In genomic region chr12:93753285-93753684, GRCh38 we compare ENCODE assay signal across 35 cellular contexts.
DNase-seq lines count a peak whose midpoint lies in the region; ATAC-seq, FAIRE-seq and TF ChIP-seq lines count a peak whose summit lies in the region.
"Had no signal": no experiment of that assay in that cellular context is flagged by ENCODE, and none has a peak within 500 bp of the region (broad histone marks: within the 10 kb centered on the region; RNA-seq: fewer than 3 reads in every experiment).

No MANE protein-coding gene starts in this region.

- H3K36me3 ChIP-seq in liver (ENCODE audit: control insufficient read depth in 4 of 4, insufficient read depth in 3 of 4, low read depth in 1 of 4, low read length in 3 of 4): no peaks in the 10 kb centered on the region
- no peaks in the 10 kb centered on the region for H3K36me3 ChIP-seq in HepG2 (replicated peaks in 1 of 2; ENCODE audit: control insufficient read depth in 1 of 2, insufficient read depth in 2 of 2, low read length in 2 of 2)
- no peaks in the 10 kb centered on the region for H3K36me3 ChIP-seq in IMR-90 (ENCODE audit: control insufficient read depth, insufficient read depth, low read length)
- no peaks in the 10 kb centered on the region for H3K36me3 ChIP-seq in endodermal cell (ENCODE audit: control insufficient read depth, insufficient read depth, low read length)
- H3K36me3 ChIP-seq in heart left ventricle: no peaks in the 10 kb centered on the region
- H3K36me3 ChIP-seq: BE2C, BLaER1 had no signal

- TF ChIP-seq RAD21 in liver (IDR thresholded peaks at IDR 0.05) (no peak), HepG2 (CRISPR knock-in tag; IDR thresholded peaks at IDR 0.05) (no peak), IMR-90 (IDR thresholded peaks at IDR 0.05; ENCODE audit: low read length) (no peak)

- H4K91ac ChIP-seq in IMR-90 (ENCODE audit: insufficient read depth, low read depth, low read length): no peak overlapping the region; the same call in 1 of the 2 replicates

- POLR2A ChIA-PET in HepG2 (lab: Yijun Ruan, JAX): no interaction called here
- POLR2A ChIA-PET in IMR-90 (lab: Charles Lee; ENCODE audit: unreplicated experiment): no interaction called here

- H3K4me1 ChIP-seq in liver (ENCODE audit: control insufficient read depth in 4 of 4, insufficient read depth in 4 of 4, low read length in 3 of 4) (peaks cover 4 to 23% (median 9%) of the 10 kb centered on the region in 4 donors), HepG2 (ENCODE audit: insufficient read depth, low read length) (peaks cover 17% of the 10 kb centered on the region), IMR-90 (ENCODE audit: control insufficient read depth, insufficient read depth, low read length) (peaks cover 10% of the 10 kb centered on the region), endodermal cell (ENCODE audit: control insufficient read depth, insufficient read depth, low read length) (peaks cover 6% of the 10 kb centered on the region), heart left ventricle (peaks cover 0 to 45% (median 25%) of the 10 kb centered on the region in 12 donors)
- H3K4me1 ChIP-seq: A549; BLaER1 treated with 17β-estradiol and CSF1 and Interleukin-3, amounts not matched to agents 10 nM and 100 nM had no signal

- H3K9me3 Mint-ChIP-seq in endodermal cell: peaks cover 44% of the 10 kb centered on the region

- TF ChIP-seq CTCF in liver (IDR thresholded peaks at IDR 0.05; ENCODE audit: low read depth, low read length, missing input control) (no peak), HepG2 (CRISPR knock-in tag; IDR thresholded peaks at IDR 0.05) (no peak), IMR-90 (conservative IDR thresholded peaks at IDR 0.05; ENCODE audit: low read depth, low read length) (no peak), endodermal cell (conservative IDR thresholded peaks at IDR 0.05) (no peak), heart left ventricle (IDR thresholded peaks at IDR 0.05) (no peak)

- no peak overlapping the region for H3K4me3 Mint-ChIP-seq in endodermal cell
- H3K4me3 Mint-ChIP-seq: B cell; CD14-positive monocyte; CD4-positive, alpha-beta memory T cell; CD4-positive, alpha-beta T cell; CD8-positive, alpha-beta memory T cell; CD8-positive, alpha-beta T cell had no signal

- FAIRE-seq in HepG2 (lab: Jason Lieb, UNC): no peak
- FAIRE-seq: A204.1, A549, D721Med had no signal

- H3K79me1 ChIP-seq in IMR-90 (ENCODE audit: low read depth in 1 of 2, low read length in 2 of 2): no peaks in the 10 kb centered on the region; a peak in 1 of 4 replicates

- H2BK20ac ChIP-seq in IMR-90 (ENCODE audit: low read depth, low read length): no peak overlapping the region

- no peak overlapping the region for H3K4me3 ChIP-seq in liver (ENCODE audit: low read depth in 1 of 3, low read length in 3 of 3)
- no peak overlapping the region for H3K4me3 ChIP-seq in HepG2 (replicated peaks in 1 of 3; ENCODE audit: insufficient read depth in 1 of 3, low read depth in 2 of 3, low read length in 3 of 3)
- no peak overlapping the region for H3K4me3 ChIP-seq in IMR-90 (ENCODE audit: insufficient read depth, low read depth, low read length)
- peak overlapping the region; percentile 68 for H3K4me3 ChIP-seq in endodermal cell (ENCODE audit: low read length)
- no peak overlapping the region for H3K4me3 ChIP-seq in heart left ventricle
- H3K4me3 ChIP-seq: A549; BLaER1; BLaER1 treated with 17β-estradiol and CSF1 and Interleukin-3, amounts not matched to agents 10 nM and 100 nM had no signal

- peaks cover 30% of the 10 kb centered on the region for H3K4me1 Mint-ChIP-seq in endodermal cell
- H3K4me1 Mint-ChIP-seq: B cell had no signal

- H3K27ac ChIP-seq in liver (ENCODE audit: low read depth in 1 of 2, low read length in 2 of 2): no peak overlapping the region
- H3K27ac ChIP-seq in HepG2 (ENCODE audit: extremely low read length, insufficient read depth, low read length): no peak overlapping the region
- H3K27ac ChIP-seq in IMR-90 (ENCODE audit: insufficient read depth, low read length): no peak overlapping the region
- no peak overlapping the region for H3K27ac ChIP-seq in endodermal cell (ENCODE audit: low read depth, low read length)
- H3K27ac ChIP-seq in heart left ventricle: no peak overlapping the region
- H3K27ac ChIP-seq: 22Rv1; A549; BLaER1; BLaER1 treated with 17β-estradiol and CSF1 and Interleukin-3, amounts not matched to agents 10 nM and 100 nM; C4-2B had no signal

- no peak overlapping the region for H3K23ac ChIP-seq in IMR-90 (ENCODE audit: low read depth, low read length)

- H2BK15ac ChIP-seq in IMR-90 (ENCODE audit: low read depth, low read length): no peak overlapping the region

- H3K56ac ChIP-seq in IMR-90 (ENCODE audit: extremely low read depth, insufficient read depth, low read length): no peak overlapping the region

- intact Hi-C loops in HepG2 (cut with micrococcal nuclease; ENCODE audit: unreplicated experiment): no loop called here
- intact Hi-C loops in IMR-90 (cut with micrococcal nuclease): no loop called here
- intact Hi-C loops in heart left ventricle (cut with DNase I): no loop called here

- TF ChIP-seq EP300 in HepG2 (IDR thresholded peaks at IDR 0.05; ENCODE audit: low read depth in 2 of 2, low read length in 2 of 2) (no peak), HepG2 (CRISPR knock-in tag; IDR thresholded peaks at IDR 0.05; ENCODE audit: borderline replicate concordance) (no peak)

- CTCF ChIA-PET in HepG2 (lab: Yijun Ruan, JAX; ENCODE audit: low intra/inter-chr PET ratio, low total read pairs) (no interaction called here), IMR-90 (lab: Yijun Ruan, JAX) (interaction anchor here (0.6 kb wide), 1 partner anchor 250 kb away, joined by 5 read pairs; no protein-coding TSS in a partner anchor)

- no peak overlapping the region for H3K27ac Mint-ChIP-seq in endodermal cell
- H3K27ac Mint-ChIP-seq: B cell; CD14-positive monocyte; CD4-positive, alpha-beta T cell; CD4-positive, CD25-positive, alpha-beta regulatory T cell; CD8-positive, alpha-beta memory T cell; CD8-positive, alpha-beta T cell had no signal

- H3K9me3 ChIP-seq in liver (ENCODE audit: control insufficient read depth in 4 of 4, low read length in 3 of 4): no peaks in the 10 kb centered on the region
- peaks cover 8% of the 10 kb centered on the region; the same call in 1 of the 2 replicates for H3K9me3 ChIP-seq in HepG2 (ENCODE audit: low read length)
- H3K9me3 ChIP-seq in IMR-90 (ENCODE audit: control insufficient read depth, insufficient read depth, low read length): peaks cover 10% of the 10 kb centered on the region
- peaks cover 40% of the 10 kb centered on the region for H3K9me3 ChIP-seq in endodermal cell (ENCODE audit: control insufficient read depth, low read length)
- H3K9me3 ChIP-seq in heart left ventricle: peaks cover 0 to 6% (median 0%) of the 10 kb centered on the region in 12 donors
- H3K9me3 ChIP-seq: BE2C had no signal

- H4K20me1 ChIP-seq in HepG2 (ENCODE audit: insufficient read depth, low read length) (no peaks in the 10 kb centered on the region), IMR-90 (ENCODE audit: insufficient read depth, low read length) (peaks cover 4% of the 10 kb centered on the region)
- H4K20me1 ChIP-seq: BLaER1; BLaER1 treated with 17β-estradiol and CSF1 and Interleukin-3, amounts not matched to agents 10 nM and 100 nM had no signal

- H3K27me3 Mint-ChIP-seq in endodermal cell (ENCODE audit: insufficient read depth): no peaks in the 10 kb centered on the region
- H3K27me3 Mint-ChIP-seq: B cell; CD4-positive, alpha-beta memory T cell; CD4-positive, alpha-beta T cell; CD4-positive, CD25-positive, alpha-beta regulatory T cell had no signal

- 79% methylated on average over 3 of the region's 3 CpGs for WGBS in liver
- 98% methylated on average over 3 of the region's 3 CpGs for WGBS in HepG2 (ENCODE audit: low lambda C conversion rate)
- no CpG with 5 or more reads among the region's 3 CpGs for WGBS in IMR-90 (ENCODE audit: extremely low coverage in 2 of 2, insufficient read length in 1 of 2), 2 experiments
- 95 to 99% methylated on average over 3 of the region's 3 CpGs for WGBS in endodermal cell (ENCODE audit: insufficient coverage in 1 of 2, insufficient read length in 1 of 2), 2 experiments
- 94 to 97% (median 95%) methylated on average over 3 of the region's 3 CpGs for WGBS in heart left ventricle, 4 donors

- H2AK9ac ChIP-seq in IMR-90 (replicated peaks; ENCODE audit: low read depth, low read length, poor library complexity): no peak overlapping the region

- H3K4ac ChIP-seq in IMR-90 (ENCODE audit: low read depth, low read length): no peak overlapping the region

- no peak for DNase-seq in HepG2 (ENCODE audit: low spot score)
- DNase-seq in IMR-90: no peak
- no peak for DNase-seq in endodermal cell
- DNase-seq in heart left ventricle: no peak
- DNase-seq: 8988T; ACHN; AML-193; BE2C; C1 segment of cervical spinal cord; Caco-2; Calu3; CD4-positive, alpha-beta memory T cell; CD4-positive, alpha-beta T cell; CD4-positive, CD25-positive, alpha-beta regulatory T cell; CD8-positive, alpha-beta memory T cell; CD8-positive, alpha-beta T cell; COR-L47; DMS 273 treated with DMSO at 0.1 percent for 48 hours; DMS153; DMS53; DMS79; DMS79 treated with DMSO at 0.1 percent for 48 hours; DND-41; EL had no signal

- in situ Hi-C loops in HepG2 (cut with HindIII; ENCODE audit: extremely low pct_ligation_motif_present, low pct_unique_long_range_greater_than_20kb) (no loop called here), IMR-90 (cut with MboI; ENCODE audit: low sequenced_read_pairs) (loop anchor here (10.0 kb wide), 1 partner anchor 248 kb away; no protein-coding TSS in a partner anchor)

- no peaks in the 10 kb centered on the region for H3K79me2 ChIP-seq in HepG2 (ENCODE audit: insufficient read depth, low read length)

- 0 out of 2 replicates have a peak, but pooled peaks cover 5% of the 10 kb centered on the region for H3K9me1 ChIP-seq in IMR-90 (ENCODE audit: insufficient read depth, low read length)

- peaks cover 17% of the 10 kb centered on the region for H3K36me3 Mint-ChIP-seq in endodermal cell (ENCODE audit: low read depth)

- H2BK5ac ChIP-seq in IMR-90 (ENCODE audit: low read depth, low read length, poor library complexity, severe bottlenecking): no peak overlapping the region

- no TSS peak for BruUV-seq in HepG2 (replicated peaks; lab: Mats Ljungman, UMichigan)
- no TSS peak for BruUV-seq in IMR-90 (replicated peaks; lab: Mats Ljungman, UMichigan)

- no peak for ATAC-seq in HepG2
- ATAC-seq in IMR-90 (ENCODE audit: low read depth): no peak
- no peak for ATAC-seq in HG03025 (IDR thresholded peaks at IDR 0.05; ENCODE audit: low FRiP score, unreplicated experiment)
- no peak for ATAC-seq in heart left ventricle
- ATAC-seq: A549; CD8-positive, alpha-beta T cell had no signal

- H2AFZ ChIP-seq in HepG2 (ENCODE audit: low read length) (no peak overlapping the region), IMR-90 (replicated peaks; ENCODE audit: low read length, poor library complexity) (no peak overlapping the region)

- H3K9ac ChIP-seq in liver (ENCODE audit: low read depth in 1 of 2, low read length in 2 of 2) (no peak overlapping the region), HepG2 (ENCODE audit: insufficient read depth, low read depth, low read length) (no peak overlapping the region), IMR-90 (ENCODE audit: low read depth, low read length) (no peak overlapping the region), endodermal cell (ENCODE audit: extremely low read depth, low read length, poor library complexity, severe bottlenecking) (no peak overlapping the region)
- H3K9ac ChIP-seq: BLaER1; BLaER1 treated with 17β-estradiol and CSF1 and Interleukin-3, amounts not matched to agents 10 nM and 100 nM had no signal

- dilution Hi-C loops in IMR-90 (cut with HindIII; ENCODE audit: low sequenced_read_pairs, unreplicated experiment): no loop called here

- H4K8ac ChIP-seq in IMR-90 (ENCODE audit: low read depth in 2 of 2, low read length in 2 of 2): no peak overlapping the region

- H3K14ac ChIP-seq in IMR-90 (replicated peaks; ENCODE audit: low read depth, low read length): no peak overlapping the region

- no peaks in the 10 kb centered on the region for H3K27me3 ChIP-seq in liver (ENCODE audit: control insufficient read depth in 4 of 4, insufficient read depth in 4 of 4, low read length in 3 of 4)
- H3K27me3 ChIP-seq in HepG2 (ENCODE audit: control insufficient read depth in 1 of 2, insufficient read depth in 2 of 2, low read length in 2 of 2): no peaks in the 10 kb centered on the region
- H3K27me3 ChIP-seq in IMR-90 (ENCODE audit: control insufficient read depth, insufficient read depth, low read length): no peaks in the 10 kb centered on the region; the same call in 1 of the 2 replicates
- no peaks in the 10 kb centered on the region for H3K27me3 ChIP-seq in endodermal cell (ENCODE audit: control insufficient read depth, insufficient read depth, low read length, poor library complexity, severe bottlenecking)
- H3K27me3 ChIP-seq in heart left ventricle: no peaks in the 10 kb centered on the region
- H3K27me3 ChIP-seq: BE2C; BLaER1; BLaER1 treated with 17β-estradiol and CSF1 and Interleukin-3, amounts not matched to agents 10 nM and 100 nM had no signal

- no peak overlapping the region for H4K5ac ChIP-seq in IMR-90 (ENCODE audit: low read depth, low read length)

- peak overlapping the region; percentile 81; the same call in 1 of the 2 replicates for H2AK5ac ChIP-seq in IMR-90 (ENCODE audit: low read depth, low read length)

- TF ChIP-seq POLR2A in HepG2 (IDR thresholded peaks at IDR 0.05; ENCODE audit: insufficient read depth in 1 of 2, low read depth in 2 of 2, low read length in 2 of 2) (no peak), IMR-90 (IDR thresholded peaks at IDR 0.05; ENCODE audit: low read depth, low read length) (no peak), heart left ventricle (IDR thresholded peaks at IDR 0.05) (no peak)

- no peak overlapping the region for H3K18ac ChIP-seq in IMR-90 (ENCODE audit: low read depth, low read length)

- no peak overlapping the region for H3K4me2 ChIP-seq in HepG2 (ENCODE audit: low read depth, low read length)
- no peak overlapping the region for H3K4me2 ChIP-seq in IMR-90 (ENCODE audit: low read depth, low read length)
- H3K4me2 ChIP-seq: A549; BLaER1; BLaER1 treated with 17β-estradiol and CSF1 and Interleukin-3, amounts not matched to agents 10 nM and 100 nM had no signal

- H2BK120ac ChIP-seq in IMR-90 (ENCODE audit: low read depth, low read length): no peak overlapping the region
